1 cellular context compared by ENCODE assay signal in genomic region chr11:78417175-78417887, GRCh38.
TF ChIP-seq lines count a peak whose summit lies in the region.

A gene with protein sequence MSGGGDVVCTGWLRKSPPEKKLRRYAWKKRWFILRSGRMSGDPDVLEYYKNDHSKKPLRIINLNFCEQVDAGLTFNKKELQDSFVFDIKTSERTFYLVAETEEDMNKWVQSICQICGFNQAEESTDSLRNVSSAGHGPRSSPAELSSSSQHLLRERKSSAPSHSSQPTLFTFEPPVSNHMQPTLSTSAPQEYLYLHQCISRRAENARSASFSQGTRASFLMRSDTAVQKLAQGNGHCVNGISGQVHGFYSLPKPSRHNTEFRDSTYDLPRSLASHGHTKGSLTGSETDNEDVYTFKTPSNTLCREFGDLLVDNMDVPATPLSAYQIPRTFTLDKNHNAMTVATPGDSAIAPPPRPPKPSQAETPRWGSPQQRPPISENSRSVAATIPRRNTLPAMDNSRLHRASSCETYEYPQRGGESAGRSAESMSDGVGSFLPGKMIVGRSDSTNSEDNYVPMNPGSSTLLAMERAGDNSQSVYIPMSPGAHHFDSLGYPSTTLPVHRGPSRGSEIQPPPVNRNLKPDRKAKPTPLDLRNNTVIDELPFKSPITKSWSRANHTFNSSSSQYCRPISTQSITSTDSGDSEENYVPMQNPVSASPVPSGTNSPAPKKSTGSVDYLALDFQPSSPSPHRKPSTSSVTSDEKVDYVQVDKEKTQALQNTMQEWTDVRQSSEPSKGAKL (minus strand): TSS chr11:78417820. CDS start chr11:78417720, 100 bp downstream.

TF ChIP-seq in HEK293, 187 proteins besides CTCF, POLR2A, EP300 and RAD21 (continued from another document):
- no peak for TF ChIP-seq YY1 (tag by site-specific recombination; IDR thresholded peaks at IDR 0.05)
- TF ChIP-seq, protein P1, sequence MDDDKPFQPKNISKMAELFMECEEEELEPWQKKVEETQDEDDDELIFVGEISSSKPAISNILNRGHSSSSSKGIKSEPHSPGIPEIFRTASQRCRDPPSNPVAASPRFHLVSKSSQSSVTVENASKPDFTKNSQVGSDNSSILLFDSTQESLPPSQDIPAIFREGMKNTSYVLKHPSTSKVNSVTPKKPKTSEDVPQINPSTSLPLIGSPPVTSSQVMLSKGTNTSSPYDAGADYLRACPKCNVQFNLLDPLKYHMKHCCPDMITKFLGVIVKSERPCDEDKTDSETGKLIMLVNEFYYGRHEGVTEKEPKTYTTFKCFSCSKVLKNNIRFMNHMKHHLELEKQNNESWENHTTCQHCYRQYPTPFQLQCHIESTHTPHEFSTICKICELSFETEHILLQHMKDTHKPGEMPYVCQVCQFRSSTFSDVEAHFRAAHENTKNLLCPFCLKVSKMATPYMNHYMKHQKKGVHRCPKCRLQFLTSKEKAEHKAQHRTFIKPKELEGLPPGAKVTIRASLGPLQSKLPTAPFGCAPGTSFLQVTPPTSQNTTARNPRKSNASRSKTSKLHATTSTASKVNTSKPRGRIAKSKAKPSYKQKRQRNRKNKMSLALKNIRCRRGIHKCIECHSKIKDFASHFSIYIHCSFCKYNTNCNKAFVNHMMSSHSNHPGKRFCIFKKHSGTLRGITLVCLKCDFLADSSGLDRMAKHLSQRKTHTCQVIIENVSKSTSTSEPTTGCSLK (tag by site-specific recombination; IDR thresholded peaks at IDR 0.05) = no peak
- no peak for TF ChIP-seq ZNF580 (tag by site-specific recombination; IDR thresholded peaks at IDR 0.05)
- TF ChIP-seq ZSCAN30 (tag by site-specific recombination; IDR thresholded peaks at IDR 0.05) = no peak; the same call in 1 of the 2 replicates
- TF ChIP-seq BCL11B (tag by site-specific recombination; IDR thresholded peaks at IDR 0.05; ENCODE audit: low read depth) = no peak
- no peak for TF ChIP-seq HOXC10 (CRISPR knock-in tag; IDR thresholded peaks at IDR 0.05)
- no peak for TF ChIP-seq ZNF274 (IDR thresholded peaks at IDR 0.05; ENCODE audit: low read length)
- no peak for TF ChIP-seq ZNF274 (tag by site-specific recombination; IDR thresholded peaks at IDR 0.05; ENCODE audit: borderline replicate concordance)
- no peak for TF ChIP-seq ZNF792 (tag by site-specific recombination; IDR thresholded peaks at IDR 0.05)
- peak; percentile 67; the same call in 1 of the 2 replicates for TF ChIP-seq ZNF692 (tag by site-specific recombination; IDR thresholded peaks at IDR 0.05)
- 0 out of 2 replicates have a peak, but pooled peaks have one; percentile 22 for TF ChIP-seq KLF10 (tag by site-specific recombination; IDR thresholded peaks at IDR 0.05)
- no peak for TF ChIP-seq BCL11A (tag by site-specific recombination; IDR thresholded peaks at IDR 0.05; ENCODE audit: low read depth)
- TF ChIP-seq ZBTB17 (tag by site-specific recombination; IDR thresholded peaks at IDR 0.05) = no peak
- TF ChIP-seq ZNF311 (tag by site-specific recombination; IDR thresholded peaks at IDR 0.05; ENCODE audit: borderline replicate concordance) = no peak
- peak; percentile 67; the same call in 1 of the 2 replicates for TF ChIP-seq ZEB2 (tag by site-specific recombination; IDR thresholded peaks at IDR 0.05)
- no peak for TF ChIP-seq WT1 (tag by site-specific recombination; IDR thresholded peaks at IDR 0.05)
- TF ChIP-seq, protein P2, sequence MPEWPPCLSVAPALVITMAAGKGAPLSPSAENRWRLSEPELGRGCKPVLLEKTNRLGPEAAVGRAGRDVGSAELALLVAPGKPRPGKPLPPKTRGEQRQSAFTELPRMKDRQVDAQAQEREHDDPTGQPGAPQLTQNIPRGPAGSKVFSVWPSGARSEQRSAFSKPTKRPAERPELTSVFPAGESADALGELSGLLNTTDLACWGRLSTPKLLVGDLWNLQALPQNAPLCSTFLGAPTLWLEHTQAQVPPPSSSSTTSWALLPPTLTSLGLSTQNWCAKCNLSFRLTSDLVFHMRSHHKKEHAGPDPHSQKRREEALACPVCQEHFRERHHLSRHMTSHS (tag by site-specific recombination; IDR thresholded peaks at IDR 0.05) = no peak
- TF ChIP-seq ZNF26 (tag by site-specific recombination; IDR thresholded peaks at IDR 0.05) = no peak
- no peak for TF ChIP-seq ZNF23 (tag by site-specific recombination; IDR thresholded peaks at IDR 0.05; ENCODE audit: borderline replicate concordance)
- no peak for TF ChIP-seq ZNF133 (tag by site-specific recombination; IDR thresholded peaks at IDR 0.05)
- no peak for TF ChIP-seq SALL2 (tag by site-specific recombination; IDR thresholded peaks at IDR 0.05; ENCODE audit: borderline replicate concordance)
- TF ChIP-seq ZNF776 (tag by site-specific recombination; IDR thresholded peaks at IDR 0.05; ENCODE audit: borderline replicate concordance) = no peak
- no peak for TF ChIP-seq ZNF248 (tag by site-specific recombination; IDR thresholded peaks at IDR 0.05)
- TF ChIP-seq ZNF571 (tag by site-specific recombination; IDR thresholded peaks at IDR 0.05) = no peak
- TF ChIP-seq, protein P3, sequence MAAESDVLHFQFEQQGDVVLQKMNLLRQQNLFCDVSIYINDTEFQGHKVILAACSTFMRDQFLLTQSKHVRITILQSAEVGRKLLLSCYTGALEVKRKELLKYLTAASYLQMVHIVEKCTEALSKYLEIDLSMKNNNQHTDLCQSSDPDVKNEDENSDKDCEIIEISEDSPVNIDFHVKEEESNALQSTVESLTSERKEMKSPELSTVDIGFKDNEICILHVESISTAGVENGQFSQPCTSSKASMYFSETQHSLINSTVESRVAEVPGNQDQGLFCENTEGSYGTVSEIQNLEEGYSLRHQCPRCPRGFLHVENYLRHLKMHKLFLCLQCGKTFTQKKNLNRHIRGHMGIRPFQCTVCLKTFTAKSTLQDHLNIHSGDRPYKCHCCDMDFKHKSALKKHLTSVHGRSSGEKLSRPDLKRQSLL (tag by site-specific recombination; IDR thresholded peaks at IDR 0.05) = no peak
- TF ChIP-seq ZNF785 (tag by site-specific recombination; IDR thresholded peaks at IDR 0.05) = no peak
- no peak for TF ChIP-seq ZSCAN18 (tag by site-specific recombination; IDR thresholded peaks at IDR 0.05)
- TF ChIP-seq GLIS1 (tag by site-specific recombination; IDR thresholded peaks at IDR 0.05) = no peak
- no peak for TF ChIP-seq SETDB1 (IDR thresholded peaks at IDR 0.05; ENCODE audit: insufficient read length, low read length)
- no peak for TF ChIP-seq ZNF211 (tag by site-specific recombination; IDR thresholded peaks at IDR 0.05; ENCODE audit: low read depth)
- TF ChIP-seq SP2 (tag by site-specific recombination; IDR thresholded peaks at IDR 0.05) = peak; percentile 25; the same call in 1 of the 2 replicates
- no peak for TF ChIP-seq ZNF354C (tag by site-specific recombination; IDR thresholded peaks at IDR 0.05; ENCODE audit: borderline replicate concordance, low read depth)
